8 cellular contexts compared by ENCODE assay signal in genomic region chr7:116232402-116232749, GRCh38. TPM values are rescaled to one million over a fixed set of nuclear protein-coding genes. Genes with fewer than 3 reads are reported as not detected.
A peak's percentile ranks its signal among the peaks of the same experiment; 100 is the strongest.
DNase-seq lines count a peak whose midpoint lies in the region; ATAC-seq and TF ChIP-seq lines count a peak whose summit lies in the region.

No MANE protein-coding gene starts in this region.

- H3K9me3 ChIP-seq in stomach = no peaks in the 10 kb centered on the region

- no peaks in the 10 kb centered on the region for H3K27me3 Mint-ChIP-seq in activated T-cell treated with anti-CD3 and anti-CD28 coated beads, Interleukin-2, amount 50 U/mL, for 24 hours
- no peaks in the 10 kb centered on the region for H3K27me3 Mint-ChIP-seq in activated T-cell treated with anti-CD3 and anti-CD28 coated beads, Interleukin-2, amount 50 U/mL, for 4 hours (ENCODE audit: low read depth)
- no peaks in the 10 kb centered on the region for H3K27me3 Mint-ChIP-seq in activated T-helper 17 cell treated with anti-CD3 and anti-CD28 coated beads, Interleukin-2, amount 50 U/mL, for 72 hours

- no peak for TF ChIP-seq POLR2A in stomach (IDR thresholded peaks at IDR 0.05)

- H3K36me3 Mint-ChIP-seq in activated T-cell treated with anti-CD3 and anti-CD28 coated beads, Interleukin-2, amount 50 U/mL, for 24 hours (ENCODE audit: low read depth) = peaks cover 17% of the 10 kb centered on the region
- peaks cover 7% of the 10 kb centered on the region for H3K36me3 Mint-ChIP-seq in activated T-cell treated with anti-CD3 and anti-CD28 coated beads, Interleukin-2, amount 50 U/mL, for 4 hours (ENCODE audit: insufficient read depth)
- H3K36me3 Mint-ChIP-seq in activated T-helper 17 cell treated with anti-CD3 and anti-CD28 coated beads, Interleukin-2, amount 50 U/mL, for 72 hours (ENCODE audit: low read depth) = peaks cover 31% of the 10 kb centered on the region

- no peak overlapping the region for H3K4me3 Mint-ChIP-seq in activated T-cell treated with anti-CD3 and anti-CD28 coated beads, Interleukin-2, amount 50 U/mL, for 24 hours
- no peak overlapping the region for H3K4me3 Mint-ChIP-seq in activated T-cell treated with anti-CD3 and anti-CD28 coated beads, Interleukin-2, amount 50 U/mL, for 4 hours
- peak overlapping the region; percentile 32 for H3K4me3 Mint-ChIP-seq in activated T-helper 17 cell treated with anti-CD3 and anti-CD28 coated beads, Interleukin-2, amount 50 U/mL, for 72 hours

- H3K4me3 ChIP-seq in stomach = no peak overlapping the region

- TF ChIP-seq CTCF in foreskin keratinocyte (conservative IDR thresholded peaks at IDR 0.05) (no peak), stomach (IDR thresholded peaks at IDR 0.05) (no peak)

- H3K27ac Mint-ChIP-seq in activated T-cell treated with anti-CD3 and anti-CD28 coated beads, Interleukin-2, amount 50 U/mL, for 24 hours = peak overlapping the region; percentile 91
- H3K27ac Mint-ChIP-seq in activated T-helper 17 cell treated with anti-CD3 and anti-CD28 coated beads, Interleukin-2, amount 50 U/mL, for 72 hours = peak overlapping the region; percentile 78

- H3K36me3 ChIP-seq in stomach = peaks cover 0 to 7% (median 2%) of the 10 kb centered on the region in 4 donors

- no peak for ATAC-seq in activated T-cell treated with anti-CD3 and anti-CD28 coated beads, Interleukin-2, amount 50 U/mL, for 4 hours
- peak; percentile 33 for ATAC-seq in activated T-helper 17 cell treated with anti-CD3 and anti-CD28 coated beads, Interleukin-2, amount 50 U/mL, for 72 hours (replicated peaks)
- ATAC-seq in foreskin keratinocyte (peak; percentile 32), GM18511 (IDR thresholded peaks at IDR 0.05; ENCODE audit: unreplicated experiment) (no peak)

- H3K4me1 ChIP-seq in foreskin keratinocyte (peaks cover 49% of the 10 kb centered on the region), stomach (peaks cover 26 to 95% (median 65%) of the 10 kb centered on the region in 4 donors)

- intact Hi-C loops in stomach (cut with DNase I; ENCODE audit: low total_unique reads) = no loop called here

- H3K27ac ChIP-seq in foreskin keratinocyte = peak overlapping the region; percentile 9
- H3K27ac ChIP-seq in stomach = peak overlapping the region in 4 of 5 donors; percentile 62 to 88 (median 81)

- peaks cover 90% of the 10 kb centered on the region for H3K4me1 Mint-ChIP-seq in activated T-cell treated with anti-CD3 and anti-CD28 coated beads, Interleukin-2, amount 50 U/mL, for 24 hours (ENCODE audit: low read depth)
- H3K4me1 Mint-ChIP-seq in activated T-cell treated with anti-CD3 and anti-CD28 coated beads, Interleukin-2, amount 50 U/mL, for 4 hours (ENCODE audit: low read depth) = peaks cover 86% of the 10 kb centered on the region
- peaks cover 56% of the 10 kb centered on the region for H3K4me1 Mint-ChIP-seq in activated T-helper 17 cell treated with anti-CD3 and anti-CD28 coated beads, Interleukin-2, amount 50 U/mL, for 72 hours

- TF ChIP-seq EP300 in stomach (IDR thresholded peaks at IDR 0.05) = no peak

- H3K27me3 ChIP-seq in foreskin keratinocyte (no peaks in the 10 kb centered on the region), stomach (no peaks in the 10 kb centered on the region)

- DNase-seq in activated T-cell treated with anti-CD3 and anti-CD28 coated beads, Interleukin-2, amount 50 U/mL, for 24 hours = no peak
- no peak for DNase-seq in activated T-cell treated with anti-CD3 and anti-CD28 coated beads, Interleukin-2, amount 50 U/mL, for 4 hours
- DNase-seq in foreskin keratinocyte = no peak
- DNase-seq in stomach = no peak
- no peak for DNase-seq in iPS-NIHi7 (ENCODE audit: extremely low spot score)
- no peak for DNase-seq in GM03348 (ENCODE audit: low spot score)

- H3K9me3 Mint-ChIP-seq in activated T-cell treated with anti-CD3 and anti-CD28 coated beads, Interleukin-2, amount 50 U/mL, for 24 hours = no peaks in the 10 kb centered on the region
- no peaks in the 10 kb centered on the region for H3K9me3 Mint-ChIP-seq in activated T-cell treated with anti-CD3 and anti-CD28 coated beads, Interleukin-2, amount 50 U/mL, for 4 hours
- H3K9me3 Mint-ChIP-seq in activated T-helper 17 cell treated with anti-CD3 and anti-CD28 coated beads, Interleukin-2, amount 50 U/mL, for 72 hours = no peaks in the 10 kb centered on the region

RNA-seq across cellular contexts. Expression of gene TES, which starts 22.0 kb away (rescaled TPM):
- total RNA-seq in activated T-cell treated with anti-CD3 and anti-CD28 coated beads, Interleukin-2, amount 50 U/mL, for 4 hours = 10 to 100 TPM; 38.0 to 57.1 (median 53.4) TPM
- 10 to 100 TPM; 57.6 to 79.4 TPM for total RNA-seq in activated T-helper 17 cell treated with anti-CD3 and anti-CD28 coated beads, Interleukin-2, amount 50 U/mL, for 72 hours
- total RNA-seq in foreskin keratinocyte (115 and 130 TPM in 2 replicates), stomach (100 to 1,000 TPM in 4 of 5 donors, 10 to 100 TPM in 1; 78.8 to 191 (median 155) TPM)
- polyA plus RNA-seq in foreskin keratinocyte (53.6 and 55.3 TPM in 2 replicates), stomach (10 to 100 TPM; 46.0 to 98.5 (median 52.3) TPM)

Comparison
In these comparisons a context has a peak if more than half of its experiments do, and no peak if none do; other contexts are left out.
1. ATAC-seq: peak in activated T-helper 17 cell treated with anti-CD3 and anti-CD28 coated beads, Interleukin-2, amount 50 U/mL, for 72 hours (single experiment) and foreskin keratinocyte (single experiment); none in activated T-cell treated with anti-CD3 and anti-CD28 coated beads, Interleukin-2, amount 50 U/mL, for 4 hours (0 of 2) and GM18511 (single experiment).